Comparison of ENCODE assay signal across 13 cellular contexts in genomic region chr6:31267504-31268371, GRCh38. TPM values are rescaled to one million over a fixed set of nuclear protein-coding genes. Genes with fewer than 3 reads are reported as not detected.
DNase-seq lines count a peak whose midpoint lies in the region; ATAC-seq and TF ChIP-seq lines count a peak whose summit lies in the region.
"Had no signal": no experiment of that assay in that cellular context is flagged by ENCODE, and none has a peak within 500 bp of the region (broad histone marks: within the 10 kb centered on the region; RNA-seq: fewer than 3 reads in every experiment).

No MANE protein-coding gene starts in this region.

- H3K27ac Mint-ChIP-seq in activated CD4-positive, alpha-beta T cell treated with anti-CD3 and anti-CD28 coated beads, Interleukin-2, amount 10 ng/mL, durations not matched to agents 7 days and 5 days, result peak overlapping the region; percentile 3

- H3K4me3 Mint-ChIP-seq in activated CD4-positive, alpha-beta T cell treated with anti-CD3 and anti-CD28 coated beads, Interleukin-2, amount 10 ng/mL, durations not matched to agents 7 days and 5 days, result peak overlapping the region; percentile 40

- H3K4me1 Mint-ChIP-seq in activated CD4-positive, alpha-beta T cell treated with anti-CD3 and anti-CD28 coated beads, Interleukin-2, amount 10 ng/mL, durations not matched to agents 7 days and 5 days, result peaks cover 32% of the 10 kb centered on the region

- DNase-seq in stimulated activated CD4-positive, alpha-beta T cell treated with anti-CD3 and anti-CD28 coated beads, Interleukin-15, amount 100 ng/mL, for 24 hours, result peak; percentile 27
- DNase-seq in stimulated activated CD4-positive, alpha-beta T cell treated with anti-CD3 and anti-CD28 coated beads, Interleukin-4, amount 100 ng/mL, for 1 hour, result no peak
- no peak for DNase-seq in activated CD4-positive, alpha-beta T cell treated with anti-CD3 and anti-CD28 coated beads, Interleukin-2, amount 10 ng/mL, durations not matched to agents 7 days and 5 days
- DNase-seq in effector CD8-positive, alpha-beta T cell (lab: John Stamatoyannopoulos, UW), result peak; percentile 11
- DNase-seq in transverse colon (peak; percentile 56), activated gamma-delta T cell treated with Interleukin-2 at 50 U/mL for 16 hours (no peak), Right ventricle myocardium superior (no peak)
- DNase-seq: left lung, NCI-H774, SIG-M5 had no signal

- no peaks in the 10 kb centered on the region for H3K27me3 ChIP-seq in transverse colon
- H3K27me3 ChIP-seq: adrenal gland, left lung had no signal

- ATAC-seq in GM21825 (IDR thresholded peaks at IDR 0.05; ENCODE audit: unreplicated experiment) (no peak), Right ventricle myocardium superior (ENCODE audit: poor library complexity) (no peak)
- ATAC-seq: left lung had no signal

- in situ Hi-C loops in transverse colon (cut with MboI; ENCODE audit: low pct_ligation_motif_present in 1 of 4, low pct_unique_long_range_greater_than_20kb in 1 of 4, low sequenced_read_pairs in 3 of 4), result loop anchor here in 3 of 4 donors (5.0 to 10.0 kb wide), 2 partner anchors 53 to 85 kb away; no protein-coding TSS in a partner anchor

- 43 to 46% methylated on average over 5 to 7 of the region's 7 CpGs for WGBS in transverse colon (ENCODE audit: low coverage in 1 of 2), 2 donors

- peaks cover 6% of the 10 kb centered on the region for H3K9me3 Mint-ChIP-seq in activated CD4-positive, alpha-beta T cell treated with anti-CD3 and anti-CD28 coated beads, Interleukin-2, amount 10 ng/mL, durations not matched to agents 7 days and 5 days

- peaks cover 55% of the 10 kb centered on the region for H3K36me3 Mint-ChIP-seq in activated CD4-positive, alpha-beta T cell treated with anti-CD3 and anti-CD28 coated beads, Interleukin-2, amount 10 ng/mL, durations not matched to agents 7 days and 5 days (ENCODE audit: low read depth)

- no peaks in the 10 kb centered on the region for H3K36me3 ChIP-seq in transverse colon

- POLR2A ChIA-PET in activated CD4-positive, alpha-beta T cell treated with anti-CD3 and anti-CD28 coated beads, Interleukin-2, amount 10 ng/mL, durations not matched to agents 7 days and 5 days (lab: Charles Lee), result interaction anchor here (1.2 to 1.3 kb wide), 2 partner anchors 84 to 86 kb away, joined by 3 to 5 read pairs; no protein-coding TSS in a partner anchor

- H3K27ac ChIP-seq in transverse colon, result peak overlapping the region in 2 of 4 donors; percentile 44 to 46
- H3K27ac ChIP-seq: adrenal gland, HL-60, left lung had no signal

- H3K4me1 ChIP-seq in transverse colon, result peaks cover 0 to 15% (median 6%) of the 10 kb centered on the region in 4 donors

- H3K4me3 ChIP-seq in transverse colon, result no peak overlapping the region
- H3K4me3 ChIP-seq: adrenal gland had no signal

- intact Hi-C loops in transverse colon (cut with DNase I; ENCODE audit: low total_unique reads), result no loop called here
- intact Hi-C loops in Right ventricle myocardium superior (cut with DNase I), result loop anchor here (5.0 kb wide), 1 partner anchor 85 kb away; no protein-coding TSS in a partner anchor

- CTCF ChIA-PET in activated CD4-positive, alpha-beta T cell treated with anti-CD3 and anti-CD28 coated beads, Interleukin-2, amount 10 ng/mL, durations not matched to agents 7 days and 5 days (lab: Charles Lee), result no interaction called here

- H3K9me3 ChIP-seq in transverse colon, result no peaks in the 10 kb centered on the region
- H3K9me3 ChIP-seq: adrenal gland had no signal

- no peak for TF ChIP-seq EP300 in transverse colon (IDR thresholded peaks at IDR 0.05; ENCODE audit: low read depth)

- H3K27me3 Mint-ChIP-seq in activated CD4-positive, alpha-beta T cell treated with anti-CD3 and anti-CD28 coated beads, Interleukin-2, amount 10 ng/mL, durations not matched to agents 7 days and 5 days, result no peaks in the 10 kb centered on the region

- no peak for TF ChIP-seq CTCF in transverse colon (IDR thresholded peaks at IDR 0.05)

- TF ChIP-seq POLR2A in transverse colon (IDR thresholded peaks at IDR 0.05), result peak; percentile 48

RNA-seq across cellular contexts. Expression of gene HLA-C, which starts 4.2 kb away (rescaled TPM):
- total RNA-seq in activated CD4-positive, alpha-beta T cell treated with anti-CD3 and anti-CD28 coated beads, Interleukin-2, amount 10 ng/mL, durations not matched to agents 7 days and 5 days, result 1,000 to 10,000 TPM; 1,296 to 1,446 TPM
- 1,000 to 10,000 TPM in 3 of 4 donors, 100 to 1,000 TPM in 1; 200 to 1,614 (median 1,271) TPM for total RNA-seq in transverse colon
- total RNA-seq in Right ventricle myocardium superior, result 156 TPM

Comparison
In these comparisons a context has a peak if more than half of its experiments do, and no peak if none do; other contexts are left out.
1. DNase-seq: peak in stimulated activated CD4-positive, alpha-beta T cell treated with anti-CD3 and anti-CD28 coated beads, Interleukin-15, amount 100 ng/mL, for 24 hours (single experiment), effector CD8-positive, alpha-beta T cell (single experiment) and transverse colon (single experiment); none in stimulated activated CD4-positive, alpha-beta T cell treated with anti-CD3 and anti-CD28 coated beads, Interleukin-4, amount 100 ng/mL, for 1 hour (single experiment), activated CD4-positive, alpha-beta T cell treated with anti-CD3 and anti-CD28 coated beads, Interleukin-2, amount 10 ng/mL, durations not matched to agents 7 days and 5 days (single experiment), activated gamma-delta T cell treated with Interleukin-2 at 50 U/mL for 16 hours (single experiment) and Right ventricle myocardium superior (single experiment).